Comparison of ENCODE assay signal across 11 cellular contexts in the genomic region with DNA sequence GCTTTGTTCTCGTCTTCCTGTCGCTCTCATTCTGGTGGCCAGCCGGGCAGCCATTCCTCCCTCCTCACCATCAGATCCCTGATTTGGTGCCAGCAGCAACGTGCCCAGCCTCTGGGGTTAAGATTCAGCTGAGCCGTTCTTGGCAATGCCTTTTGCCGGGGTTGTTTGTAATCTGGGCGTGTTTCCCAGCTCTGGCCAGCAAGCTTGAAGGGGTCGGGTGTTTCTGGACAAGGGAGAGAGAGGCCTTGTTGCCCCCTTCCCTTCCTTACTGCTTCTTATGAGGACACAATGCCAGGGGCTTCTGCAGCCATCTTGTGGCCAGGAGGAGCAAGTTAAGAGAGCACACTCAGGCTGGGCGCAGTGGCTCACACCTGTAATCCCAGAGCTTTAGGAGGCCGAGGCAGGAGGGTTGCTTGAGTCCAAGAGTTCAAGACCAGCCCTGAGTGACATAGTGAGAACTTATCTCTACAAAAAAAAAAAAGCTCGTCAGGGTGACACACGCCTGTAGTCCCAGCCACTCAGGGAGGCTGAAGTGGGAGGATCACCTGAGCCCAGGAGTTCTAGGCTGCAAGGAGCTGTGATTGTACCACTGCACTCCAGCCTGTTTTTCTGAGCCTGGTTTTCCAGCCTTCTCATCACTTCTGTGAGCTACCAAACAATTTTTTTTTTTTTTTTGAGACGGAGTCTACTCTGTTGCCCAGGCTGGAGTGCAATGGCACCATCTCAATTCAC. TPM values are rescaled to one million over a fixed set of nuclear protein-coding genes. Genes with fewer than 3 reads are reported as not detected.
A peak's percentile ranks its signal among the peaks of the same experiment; 100 is the strongest.
DNase-seq lines count a peak whose midpoint lies in the region; ATAC-seq and TF ChIP-seq lines count a peak whose summit lies in the region.
"Had no signal": no experiment of that assay in that cellular context is flagged by ENCODE, and none has a peak within 500 bp of the region (broad histone marks: within the 10 kb centered on the region; RNA-seq: fewer than 3 reads in every experiment).

No MANE protein-coding gene starts in this region.

- H3K36me3 ChIP-seq in A673 (ENCODE audit: insufficient read depth, low read length, poor library complexity, severe bottlenecking): peaks cover 14% of the 10 kb centered on the region
- H3K36me3 ChIP-seq in IMR-90 (ENCODE audit: control insufficient read depth, insufficient read depth, low read length): peaks cover 12% of the 10 kb centered on the region
- no peaks in the 10 kb centered on the region for H3K36me3 ChIP-seq in kidney epithelial cell (ENCODE audit: control insufficient read depth, insufficient read depth, low read length)

- H3K14ac ChIP-seq in IMR-90 (replicated peaks; ENCODE audit: low read depth, low read length): 0 out of 2 replicates have a peak overlapping the region, but pooled peaks have one; percentile 15

- dilution Hi-C loops in IMR-90 (cut with HindIII; ENCODE audit: low sequenced_read_pairs, unreplicated experiment): no loop called here

- H3K9ac ChIP-seq in IMR-90 (ENCODE audit: low read depth, low read length): no peak overlapping the region

- CTCF ChIA-PET in A673 (lab: Charles Lee) (interaction anchor here (0.6 kb wide), 2 partner anchors 80 to 316 kb away, joined by 3 to 7 read pairs; no protein-coding TSS in a partner anchor), IMR-90 (lab: Yijun Ruan, JAX) (interaction anchor here (1.3 kb wide), 1 partner anchor 174 kb away, joined by 8 read pairs; no protein-coding TSS in a partner anchor), MCF 10A (lab: Yijun Ruan, JAX) (interaction anchor here (0.6 to 2.5 kb wide), 4 partner anchors 23 to 1239 kb away, joined by 3 to 9 read pairs (median 4); a partner anchor contains a TSS), Calu3 (lab: Charles Lee) (interaction anchor here (0.7 kb wide), 1 partner anchor 160 kb away, joined by 4 read pairs; no protein-coding TSS in a partner anchor)

- 0 out of 2 replicates have a peak, but pooled peaks have one; percentile 38 for TF ChIP-seq CTCF in A673 (conservative IDR thresholded peaks at IDR 0.05; ENCODE audit: low read depth, low read length)
- peak; percentile 35 for TF ChIP-seq CTCF in IMR-90 (conservative IDR thresholded peaks at IDR 0.05; ENCODE audit: low read depth, low read length)
- peak; percentile 23 for TF ChIP-seq CTCF in MCF 10A (IDR thresholded peaks at IDR 0.05; ENCODE audit: unreplicated experiment)
- TF ChIP-seq CTCF in kidney epithelial cell (IDR thresholded peaks at IDR 0.05; ENCODE audit: insufficient read depth, low read length, poor library complexity, severe bottlenecking): peak; percentile 7
- no peak for TF ChIP-seq CTCF in Calu3 (IDR thresholded peaks at IDR 0.05; ENCODE audit: unreplicated experiment)
- no peak for TF ChIP-seq CTCF in natural killer cell (IDR thresholded peaks at IDR 0.05)

- no peak overlapping the region for H4K8ac ChIP-seq in IMR-90 (ENCODE audit: low read depth in 2 of 2, low read length in 2 of 2)

- H3K4me1 Mint-ChIP-seq in MCF 10A (ENCODE audit: insufficient read depth, unreplicated experiment) (peaks cover 5% of the 10 kb centered on the region), Calu3 (ENCODE audit: low read depth, unreplicated experiment) (no peaks in the 10 kb centered on the region), natural killer cell (no peaks in the 10 kb centered on the region)

- no peak overlapping the region for H2BK5ac ChIP-seq in IMR-90 (ENCODE audit: low read depth, low read length, poor library complexity, severe bottlenecking)

- peak; percentile 57 for TF ChIP-seq RAD21 in IMR-90 (IDR thresholded peaks at IDR 0.05; ENCODE audit: low read length)

- H3K4me1 ChIP-seq in A673 (ENCODE audit: insufficient read depth, low read length, poor library complexity, severe bottlenecking): peaks cover 1% of the 10 kb centered on the region
- peaks cover 16% of the 10 kb centered on the region for H3K4me1 ChIP-seq in IMR-90 (ENCODE audit: control insufficient read depth, insufficient read depth, low read length)

- H3K27ac ChIP-seq in A673 (ENCODE audit: low read depth, low read length, poor library complexity, severe bottlenecking) (no peak overlapping the region), IMR-90 (ENCODE audit: insufficient read depth, low read length) (no peak overlapping the region)

- H2BK120ac ChIP-seq in IMR-90 (ENCODE audit: low read depth, low read length): no peak overlapping the region

- no peak overlapping the region for H3K4me3 Mint-ChIP-seq in MCF 10A (ENCODE audit: unreplicated experiment)
- H3K4me3 Mint-ChIP-seq in Calu3 (ENCODE audit: low read depth, unreplicated experiment): no peak overlapping the region
- no peak overlapping the region for H3K4me3 Mint-ChIP-seq in natural killer cell

- no peaks in the 10 kb centered on the region for H3K9me3 Mint-ChIP-seq in MCF 10A (ENCODE audit: unreplicated experiment)
- no peaks in the 10 kb centered on the region for H3K9me3 Mint-ChIP-seq in Calu3 (ENCODE audit: low read depth, unreplicated experiment)
- no peaks in the 10 kb centered on the region for H3K9me3 Mint-ChIP-seq in natural killer cell

- H3K27me3 ChIP-seq in A673 (replicated peaks; ENCODE audit: insufficient read depth, low read depth, low read length, poor library complexity) (no peaks in the 10 kb centered on the region), IMR-90 (ENCODE audit: control insufficient read depth, insufficient read depth, low read length) (no peaks in the 10 kb centered on the region), kidney epithelial cell (ENCODE audit: control insufficient read depth, insufficient read depth, low read length) (no peaks in the 10 kb centered on the region)

- no TSS peak for BruUV-seq in A673 (replicated peaks; lab: Mats Ljungman, UMichigan)
- BruUV-seq in IMR-90 (replicated peaks; lab: Mats Ljungman, UMichigan): no TSS peak
- BruUV-seq in MCF 10A (replicated peaks; lab: Mats Ljungman, UMichigan): no TSS peak
- BruUV-seq in Calu3 (replicated peaks; lab: Mats Ljungman, UMichigan): no TSS peak

- H2AK9ac ChIP-seq in IMR-90 (replicated peaks; ENCODE audit: low read depth, low read length, poor library complexity): peak overlapping the region; percentile 8

- H3K9me1 ChIP-seq in IMR-90 (ENCODE audit: insufficient read depth, low read length): no peaks in the 10 kb centered on the region; the same call in 1 of the 2 replicates

- H2AK5ac ChIP-seq in IMR-90 (ENCODE audit: low read depth, low read length): 0 out of 2 replicates have a peak overlapping the region, but pooled peaks have one; percentile 4

- H3K79me1 ChIP-seq in IMR-90 (ENCODE audit: low read depth in 1 of 2, low read length in 2 of 2): peaks cover 0 to 8% of the 10 kb centered on the region in 2 experiments; a peak in 2 of 4 replicates

- no peak overlapping the region for H3K4me2 ChIP-seq in IMR-90 (ENCODE audit: low read depth, low read length)

- WGBS in IMR-90 (ENCODE audit: extremely low coverage in 2 of 2, insufficient read length in 1 of 2), 2 experiments: 83% methylated on average over 3 of the region's 13 CpGs; no CpG with 5 or more reads in 1 of the 2 experiments

- no peak overlapping the region; the same call in 1 of the 2 replicates for H3K18ac ChIP-seq in IMR-90 (ENCODE audit: low read depth, low read length)

- H3K4me3 ChIP-seq in A673 (ENCODE audit: low read depth, low read length, poor library complexity, severe bottlenecking) (no peak overlapping the region), IMR-90 (ENCODE audit: insufficient read depth, low read depth, low read length) (no peak overlapping the region), kidney epithelial cell (ENCODE audit: low read depth, low read length) (no peak overlapping the region)

- H3K27me3 Mint-ChIP-seq in MCF 10A (ENCODE audit: insufficient read depth, unreplicated experiment) (no peaks in the 10 kb centered on the region), Calu3 (ENCODE audit: unreplicated experiment) (no peaks in the 10 kb centered on the region), natural killer cell (ENCODE audit: low read depth in 2 of 2) (peaks cover 0 to 3% of the 10 kb centered on the region in 2 donors)

- no peak overlapping the region for H2BK15ac ChIP-seq in IMR-90 (ENCODE audit: low read depth, low read length)

- ATAC-seq in IMR-90 (ENCODE audit: low read depth) (peak; percentile 53), natural killer cell (no peak)

- no peak overlapping the region for H3K23ac ChIP-seq in IMR-90 (ENCODE audit: low read depth, low read length)

- intact Hi-C loops in A673 (cut with micrococcal nuclease; ENCODE audit: unreplicated experiment): no loop called here
- intact Hi-C loops in IMR-90 (cut with micrococcal nuclease): loop anchor here (1.0 to 10.0 kb wide), 3 partner anchors 78 to 218 kb away; no protein-coding TSS in a partner anchor
- intact Hi-C loops in MCF 10A (cut with micrococcal nuclease): loop anchor here (10.0 kb wide), 1 partner anchor 198 kb away; no protein-coding TSS in a partner anchor
- intact Hi-C loops in Calu3 (cut with micrococcal nuclease; ENCODE audit: unreplicated experiment): no loop called here
- intact Hi-C loops in natural killer cell (cut with micrococcal nuclease): no loop called here

- H3K4ac ChIP-seq in IMR-90 (ENCODE audit: low read depth, low read length): peak overlapping the region; percentile 32; the same call in 1 of the 2 replicates

- in situ Hi-C loops in IMR-90 (cut with MboI; ENCODE audit: low sequenced_read_pairs): no loop called here
- in situ Hi-C loops in ACHN (cut with HindIII; ENCODE audit: low pct_ligation_motif_present, low pct_unique_long_range_greater_than_20kb, low sequenced_read_pairs): no loop called here

- H3K56ac ChIP-seq in IMR-90 (ENCODE audit: extremely low read depth, insufficient read depth, low read length): no peak overlapping the region

- peaks cover 3% of the 10 kb centered on the region; the same call in 1 of the 2 replicates for H4K20me1 ChIP-seq in IMR-90 (ENCODE audit: insufficient read depth, low read length)

- H4K91ac ChIP-seq in IMR-90 (ENCODE audit: insufficient read depth, low read depth, low read length): peak overlapping the region; percentile 3; the same call in 1 of the 2 replicates

- no peaks in the 10 kb centered on the region for H3K9me3 ChIP-seq in A673 (ENCODE audit: low read depth, low read length, poor library complexity, severe bottlenecking)
- 0 out of 2 replicates have a peak, but pooled peaks cover 2% of the 10 kb centered on the region for H3K9me3 ChIP-seq in IMR-90 (ENCODE audit: control insufficient read depth, insufficient read depth, low read length)

- H3K27ac Mint-ChIP-seq in MCF 10A (ENCODE audit: low read depth, unreplicated experiment) (no peak overlapping the region), Calu3 (ENCODE audit: unreplicated experiment) (no peak overlapping the region), natural killer cell (no peak overlapping the region)

- TF ChIP-seq POLR2A in IMR-90 (IDR thresholded peaks at IDR 0.05; ENCODE audit: low read depth, low read length): no peak

- no peak overlapping the region for H2BK20ac ChIP-seq in IMR-90 (ENCODE audit: low read depth, low read length)

- peak overlapping the region; percentile 4 for H2AFZ ChIP-seq in IMR-90 (replicated peaks; ENCODE audit: low read length, poor library complexity)

- H3K36me3 Mint-ChIP-seq in MCF 10A (ENCODE audit: insufficient read depth, unreplicated experiment) (peaks cover 18% of the 10 kb centered on the region), Calu3 (ENCODE audit: insufficient read depth, unreplicated experiment) (peaks cover 7% of the 10 kb centered on the region), natural killer cell (no peaks in the 10 kb centered on the region)

- no peak overlapping the region for H4K5ac ChIP-seq in IMR-90 (ENCODE audit: low read depth, low read length)

- DNase-seq in A673 (ENCODE audit: low spot score) (peak; percentile 27), IMR-90 (peak; percentile 50), MCF 10A (ENCODE audit: unreplicated experiment) (peak; percentile 26), kidney epithelial cell (ENCODE audit: low read depth) (no peak), Calu3 (no peak), NCI-H1436 (lab: John Stamatoyannopoulos, UW) (no peak), natural killer cell (no peak), ACHN (no peak)
- DNase-seq: activated CD4-positive, CD25-positive, alpha-beta regulatory T cell; effector memory CD4-positive, alpha-beta T cell; stimulated activated naive CD4-positive, alpha-beta T cell treated with Interleukin-2 at 50 U/mL for 16 hours had no signal

- POLR2A ChIA-PET in A673 (lab: Charles Lee; ENCODE audit: low non-redundant PET): no interaction called here
- POLR2A ChIA-PET in IMR-90 (lab: Charles Lee; ENCODE audit: unreplicated experiment): no interaction called here
- POLR2A ChIA-PET in MCF 10A (lab: Yijun Ruan, JAX): interaction anchor here (0.6 kb wide), 1 partner anchor 207 kb away, joined by 4 read pairs; no protein-coding TSS in a partner anchor

RNA-seq across cellular contexts. Expression of a gene that starts 10.7 kb away (rescaled TPM):
- total RNA-seq in A673 (2021): 18.1 and 20.3 TPM in 2 replicates
- total RNA-seq in IMR-90 (2012; rRNA removed): 0.18 and 0.28 TPM in 2 replicates
- 5.7 and 6.5 TPM in 2 replicates for polyA plus RNA-seq in IMR-90 (2012; rRNA removed)
- 3.1 and 6.8 TPM in 2 replicates for polyA plus RNA-seq in IMR-90 (2012; cell fraction: cytosol; rRNA removed)
- polyA plus RNA-seq in IMR-90 (2012; cell fraction: nucleus; rRNA removed; ENCODE audit: low replicate concordance): 28.3 and 53.7 TPM in 2 replicates
- total RNA-seq in MCF 10A (2022): 8.6 and 11.1 TPM in 2 replicates
- total RNA-seq in kidney epithelial cell: 2.3 and 5.5 TPM in 2 replicates
- total RNA-seq in Calu3 (2022): 8.5 and 9.4 TPM in 2 replicates
- total RNA-seq in natural killer cell: 10 to 100 TPM; 14.1 to 17.0 (median 14.3) TPM

RNA-seq across cellular contexts. Expression of a gene that starts 35.9 kb away (rescaled TPM):
- total RNA-seq in A673 (2021) (16.3 and 16.8 TPM in 2 replicates), IMR-90 (2012; rRNA removed) (0.28 and 2.2 TPM in 2 replicates), MCF 10A (2022) (6.6 and 8.9 TPM in 2 replicates), kidney epithelial cell (7.5 and 9.6 TPM in 2 replicates), Calu3 (2022) (7.2 and 7.5 TPM in 2 replicates), natural killer cell (10 to 100 TPM in 1 of 3 donors, 1 to 10 TPM in 2; 8.0 to 11.5 (median 9.6) TPM)
- polyA plus RNA-seq in IMR-90 (2012; rRNA removed): 4.7 and 5.8 TPM in 2 replicates
- 1.9 and 3.3 TPM in 2 replicates for polyA plus RNA-seq in IMR-90 (2012; cell fraction: cytosol; rRNA removed)
- polyA plus RNA-seq in IMR-90 (2012; cell fraction: nucleus; rRNA removed; ENCODE audit: low replicate concordance): 2.6 and 6.8 TPM in 2 replicates

Comparison
In these comparisons a context has a peak if more than half of its experiments do, and no peak if none do; other contexts are left out.
1. DNase-seq: peak in A673 (single experiment), IMR-90 (single experiment) and MCF 10A (single experiment); none in kidney epithelial cell (single experiment), Calu3 (single experiment), NCI-H1436 (single experiment), natural killer cell (single experiment) and ACHN (single experiment).
2. CTCF ChIP-seq: peak in A673 (single experiment), IMR-90 (single experiment), MCF 10A (single experiment) and kidney epithelial cell (single experiment); none in Calu3 (single experiment) and natural killer cell (single experiment).
3. intact Hi-C loops: an anchor here in IMR-90 (1.0 to 10.0 kb wide) and MCF 10A (10.0 kb wide); none called in A673, Calu3 and natural killer cell.